In genomic region chr10:1089017-1089689, GRCh38 we compare ENCODE assay signal across 28 cellular contexts. TPM values are rescaled to one million over a fixed set of nuclear protein-coding genes. Genes with fewer than 3 reads are reported as not detected.
A peak's percentile ranks its signal among the peaks of the same experiment; 100 is the strongest.
DNase-seq lines count a peak whose midpoint lies in the region; ATAC-seq and TF ChIP-seq lines count a peak whose summit lies in the region.
"Had no signal": no experiment of that assay in that cellular context is flagged by ENCODE, and none has a peak within 500 bp of the region (broad histone marks: within the 10 kb centered on the region; RNA-seq: fewer than 3 reads in every experiment).

No MANE protein-coding gene starts in this region.

- ATAC-seq in left cardiac atrium (no peak), foreskin keratinocyte (peak; percentile 20)
- ATAC-seq in stimulated activated memory B cell treated with anti-CD40 and anti-IgM and Interleukin-4, amounts not matched to agents 10 μg/mL and 1 μg/mL and 100 μg/mL, for 72 hours = no peak
- ATAC-seq: GM12878; stimulated activated naive CD8-positive, alpha-beta T cell treated with anti-CD3 and anti-CD28 coated beads, Interleukin-15, amount 100 ng/mL, for 72 hours had no signal

- H3K27me3 ChIP-seq in right atrium auricular region (no peaks in the 10 kb centered on the region), foreskin keratinocyte (no peaks in the 10 kb centered on the region)
- H3K27me3 ChIP-seq: spleen, thyroid gland had no signal

- H3K27ac ChIP-seq in right atrium auricular region (no peak overlapping the region), foreskin keratinocyte (no peak overlapping the region)
- H3K27ac ChIP-seq: thyroid gland, WERI-Rb-1 had no signal

- H3K36me3 ChIP-seq in right atrium auricular region = peaks cover 84% of the 10 kb centered on the region
- H3K36me3 ChIP-seq: WERI-Rb-1 had no signal

- TF ChIP-seq CTCF in right atrium auricular region (IDR thresholded peaks at IDR 0.05) (no peak), foreskin keratinocyte (conservative IDR thresholded peaks at IDR 0.05) (no peak)

- H3K4me1 Mint-ChIP-seq in stimulated activated memory B cell treated with anti-CD40 and anti-IgM and Interleukin-4, amounts not matched to agents 10 μg/mL and 1 μg/mL and 100 μg/mL, for 72 hours = peaks cover 7% of the 10 kb centered on the region

- H3K4me3 Mint-ChIP-seq in stimulated activated memory B cell treated with anti-CD40 and anti-IgM and Interleukin-4, amounts not matched to agents 10 μg/mL and 1 μg/mL and 100 μg/mL, for 72 hours = no peak overlapping the region
- H3K4me3 Mint-ChIP-seq: activated CD4-positive, alpha-beta memory T cell treated with anti-CD3 and anti-CD28 coated beads, Interleukin-2, amount 10 ng/mL, durations not matched to agents 7 days and 5 days; stimulated activated naive CD8-positive, alpha-beta T cell treated with anti-CD3 and anti-CD28 coated beads, Interleukin-15, amount 100 ng/mL, for 72 hours had no signal

- peak overlapping the region; percentile 4 for H3K27ac Mint-ChIP-seq in stimulated activated memory B cell treated with anti-CD40 and anti-IgM and Interleukin-4, amounts not matched to agents 10 μg/mL and 1 μg/mL and 100 μg/mL, for 72 hours
- H3K27ac Mint-ChIP-seq: activated CD4-positive, alpha-beta memory T cell treated with anti-CD3 and anti-CD28 coated beads, Interleukin-2, amount 10 ng/mL, durations not matched to agents 7 days and 5 days had no signal

- H3K36me3 Mint-ChIP-seq in stimulated activated memory B cell treated with anti-CD40 and anti-IgM and Interleukin-4, amounts not matched to agents 10 μg/mL and 1 μg/mL and 100 μg/mL, for 72 hours = peaks cover 62% of the 10 kb centered on the region

- no peak overlapping the region for H3K4me3 ChIP-seq in right atrium auricular region
- H3K4me3 ChIP-seq: GM12878, spleen, thyroid gland had no signal

- DNase-seq in right atrium auricular region (ENCODE audit: low spot score) = peak; percentile 38
- DNase-seq in left cardiac atrium = no peak
- no peak for DNase-seq in foreskin keratinocyte
- no peak for DNase-seq in NCI-H1105 treated with DMSO at 0.1 percent for 48 hours (lab: John Stamatoyannopoulos, UW)
- DNase-seq in RKO (ENCODE audit: low spot score) = no peak
- DNase-seq: activated CD4-positive, alpha-beta memory T cell treated with anti-CD3 and anti-CD28 coated beads, Interleukin-2, amount 10 ng/mL, durations not matched to agents 7 days and 5 days; activated naive CD4-positive, alpha-beta T cell; activated T-cell treated with anti-CD3 and anti-CD28 coated beads for 4 hours; amniotic stem cell; C1 segment of cervical spinal cord; cortex of kidney; H7; islet precursor cell; KBM-7; mammary epithelial cell; NCI-H187; NCI-H226; NCI-H774; nucleus accumbens; retina; spleen; stimulated activated CD4-positive, alpha-beta T cell treated with anti-CD3 and anti-CD28 coated beads, Interleukin-4, amount 100 ng/mL, for 1 hour; stimulated activated naive CD8-positive, alpha-beta T cell treated with anti-CD3 and anti-CD28 coated beads, Interleukin-15, amount 100 ng/mL, for 72 hours; thyroid gland; WERI-Rb-1 had no signal

- H3K9me3 Mint-ChIP-seq in stimulated activated memory B cell treated with anti-CD40 and anti-IgM and Interleukin-4, amounts not matched to agents 10 μg/mL and 1 μg/mL and 100 μg/mL, for 72 hours = no peaks in the 10 kb centered on the region
- H3K9me3 Mint-ChIP-seq: activated CD4-positive, alpha-beta memory T cell treated with anti-CD3 and anti-CD28 coated beads, Interleukin-2, amount 10 ng/mL, durations not matched to agents 7 days and 5 days; stimulated activated naive CD8-positive, alpha-beta T cell treated with anti-CD3 and anti-CD28 coated beads, Interleukin-15, amount 100 ng/mL, for 72 hours had no signal

- H3K4me1 ChIP-seq in right atrium auricular region = no peaks in the 10 kb centered on the region
- no peaks in the 10 kb centered on the region for H3K4me1 ChIP-seq in foreskin keratinocyte
- H3K4me1 ChIP-seq: thyroid gland had no signal

- intact Hi-C loops in left cardiac atrium (cut with DNase I) = no loop called here

- H3K27me3 Mint-ChIP-seq in stimulated activated memory B cell treated with anti-CD40 and anti-IgM and Interleukin-4, amounts not matched to agents 10 μg/mL and 1 μg/mL and 100 μg/mL, for 72 hours = no peaks in the 10 kb centered on the region
- H3K27me3 Mint-ChIP-seq: activated CD4-positive, alpha-beta memory T cell treated with anti-CD3 and anti-CD28 coated beads, Interleukin-2, amount 10 ng/mL, durations not matched to agents 7 days and 5 days; stimulated activated naive CD8-positive, alpha-beta T cell treated with anti-CD3 and anti-CD28 coated beads, Interleukin-15, amount 100 ng/mL, for 72 hours had no signal

- no peaks in the 10 kb centered on the region for H3K9me3 ChIP-seq in right atrium auricular region
- H3K9me3 ChIP-seq: spleen, thyroid gland had no signal

TF ChIP-seq in PFSK-1, 5 proteins besides CTCF, POLR2A, EP300 and RAD21:
- TF ChIP-seq REST (IDR thresholded peaks at IDR 0.05; ENCODE audit: insufficient read depth in 1 of 2, low read depth in 2 of 2, low read length in 2 of 2) = no peak
- TF ChIP-seq FOXP2 (optimal IDR thresholded peaks at IDR 0.05; ENCODE audit: borderline replicate concordance, extremely low read depth, extremely low read length, insufficient read depth) = peak; percentile 8
- no peak for TF ChIP-seq POLR2AphosphoS5 (IDR thresholded peaks at IDR 0.05; ENCODE audit: low read depth, low read length)
- TF ChIP-seq TAF1 (IDR thresholded peaks at IDR 0.05; ENCODE audit: borderline replicate concordance, insufficient read depth, low read length) = no peak
- TF ChIP-seq SIN3A (IDR thresholded peaks at IDR 0.05; ENCODE audit: borderline replicate concordance, insufficient read depth, low read length) = no peak

RNA-seq across cellular contexts. Expression of gene WDR37, which starts 33.0 kb away (rescaled TPM):
- total RNA-seq in right atrium auricular region = 10 to 100 TPM; 19.4 to 20.2 TPM
- total RNA-seq in left cardiac atrium = 10 to 100 TPM; 23.2 to 33.9 TPM
- polyA plus RNA-seq in PFSK-1 (2012; ENCODE audit: insufficient read length, low read depth) = 8.9 TPM
- 14.8 and 18.1 TPM in 2 replicates for total RNA-seq in foreskin keratinocyte
- 6.0 and 6.5 TPM in 2 replicates for polyA plus RNA-seq in foreskin keratinocyte

RNA-seq across cellular contexts. Expression of gene IDI1, which starts 40.2 kb away (rescaled TPM):
- 10 to 100 TPM; 16.7 to 24.3 TPM for total RNA-seq in right atrium auricular region
- 10 to 100 TPM; 18.4 to 29.8 TPM for total RNA-seq in left cardiac atrium
- polyA plus RNA-seq in PFSK-1 (2012; ENCODE audit: insufficient read length, low read depth) = 20.9 TPM
- total RNA-seq in foreskin keratinocyte = 159 and 181 TPM in 2 replicates
- polyA plus RNA-seq in foreskin keratinocyte = 102 and 136 TPM in 2 replicates
